Comparison of ENCODE assay signal across 1 cellular context in the genomic region with DNA sequence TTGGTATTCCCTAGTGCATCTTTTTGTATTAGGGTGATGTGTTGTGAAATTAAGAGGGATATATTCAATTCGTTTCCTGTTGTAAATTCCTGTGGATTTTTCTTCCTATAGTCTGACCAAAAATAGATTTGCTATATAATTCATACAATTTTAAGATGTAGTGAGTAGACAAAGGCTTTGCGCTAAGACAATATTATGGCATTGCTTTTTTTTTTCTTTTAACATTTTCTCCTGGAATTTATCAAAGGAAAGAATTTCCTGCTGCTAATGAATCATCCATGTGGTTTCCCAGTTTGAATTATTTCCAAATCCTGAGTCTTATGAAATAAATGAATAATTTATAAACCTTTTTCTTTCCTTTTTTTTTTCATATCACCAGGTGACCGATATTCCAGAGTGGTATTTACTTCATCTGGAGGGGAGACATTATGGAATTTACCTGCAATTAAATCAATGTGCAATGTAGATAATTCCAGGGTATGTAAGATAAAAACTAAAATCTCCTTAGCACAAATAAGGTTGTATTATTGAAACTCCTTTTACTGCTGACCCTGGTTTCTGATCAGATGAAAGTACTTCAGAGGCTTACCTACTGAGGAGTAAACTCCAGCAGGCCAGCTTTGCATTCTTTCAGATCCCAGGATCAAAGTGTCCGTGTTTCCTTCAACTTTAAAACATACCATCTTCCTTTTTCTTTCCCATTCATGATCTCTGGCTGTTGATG.
TF ChIP-seq lines count a peak whose summit lies in the region.

No MANE protein-coding gene starts in this region.

TF ChIP-seq in WTC11, 78 proteins besides CTCF, POLR2A, EP300 and RAD21 (continued from another document):
- TF ChIP-seq PREB (CRISPR knock-in tag; IDR thresholded peaks at IDR 0.05; ENCODE audit: borderline replicate concordance) (no peak), FOXJ3 (CRISPR knock-in tag; IDR thresholded peaks at IDR 0.05; ENCODE audit: borderline replicate concordance) (no peak), SP1 (CRISPR knock-in tag; conservative IDR thresholded peaks at IDR 0.05) (no peak), ELF4 (CRISPR knock-in tag; IDR thresholded peaks at IDR 0.05; ENCODE audit: low read depth) (no peak), ZNF671 (CRISPR knock-in tag; IDR thresholded peaks at IDR 0.05) (no peak), SOX15 (CRISPR knock-in tag; IDR thresholded peaks at IDR 0.05) (no peak), AR (CRISPR knock-in tag; IDR thresholded peaks at IDR 0.05) (no peak), ZNF425 (CRISPR knock-in tag; conservative IDR thresholded peaks at IDR 0.05) (no peak), ZNF396 (CRISPR knock-in tag; IDR thresholded peaks at IDR 0.05; ENCODE audit: borderline replicate concordance) (no peak), ZBTB21 (CRISPR knock-in tag; IDR thresholded peaks at IDR 0.05; ENCODE audit: borderline replicate concordance) (no peak), GRHL2 (CRISPR knock-in tag; IDR thresholded peaks at IDR 0.05; ENCODE audit: insufficient replicate concordance, severe bottlenecking) (no peak), ARID4B (CRISPR knock-in tag; IDR thresholded peaks at IDR 0.05; ENCODE audit: borderline replicate concordance) (no peak), USF1 (CRISPR knock-in tag; IDR thresholded peaks at IDR 0.05) (no peak), JUN (CRISPR knock-in tag; IDR thresholded peaks at IDR 0.05) (no peak)
- TF ChIP-seq, protein P1, sequence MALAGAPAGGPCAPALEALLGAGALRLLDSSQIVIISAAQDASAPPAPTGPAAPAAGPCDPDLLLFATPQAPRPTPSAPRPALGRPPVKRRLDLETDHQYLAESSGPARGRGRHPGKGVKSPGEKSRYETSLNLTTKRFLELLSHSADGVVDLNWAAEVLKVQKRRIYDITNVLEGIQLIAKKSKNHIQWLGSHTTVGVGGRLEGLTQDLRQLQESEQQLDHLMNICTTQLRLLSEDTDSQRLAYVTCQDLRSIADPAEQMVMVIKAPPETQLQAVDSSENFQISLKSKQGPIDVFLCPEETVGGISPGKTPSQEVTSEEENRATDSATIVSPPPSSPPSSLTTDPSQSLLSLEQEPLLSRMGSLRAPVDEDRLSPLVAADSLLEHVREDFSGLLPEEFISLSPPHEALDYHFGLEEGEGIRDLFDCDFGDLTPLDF (CRISPR knock-in tag; IDR thresholded peaks at IDR 0.05), result no peak
